Comparison of ENCODE assay signal across 1 cellular context in the genomic region with DNA sequence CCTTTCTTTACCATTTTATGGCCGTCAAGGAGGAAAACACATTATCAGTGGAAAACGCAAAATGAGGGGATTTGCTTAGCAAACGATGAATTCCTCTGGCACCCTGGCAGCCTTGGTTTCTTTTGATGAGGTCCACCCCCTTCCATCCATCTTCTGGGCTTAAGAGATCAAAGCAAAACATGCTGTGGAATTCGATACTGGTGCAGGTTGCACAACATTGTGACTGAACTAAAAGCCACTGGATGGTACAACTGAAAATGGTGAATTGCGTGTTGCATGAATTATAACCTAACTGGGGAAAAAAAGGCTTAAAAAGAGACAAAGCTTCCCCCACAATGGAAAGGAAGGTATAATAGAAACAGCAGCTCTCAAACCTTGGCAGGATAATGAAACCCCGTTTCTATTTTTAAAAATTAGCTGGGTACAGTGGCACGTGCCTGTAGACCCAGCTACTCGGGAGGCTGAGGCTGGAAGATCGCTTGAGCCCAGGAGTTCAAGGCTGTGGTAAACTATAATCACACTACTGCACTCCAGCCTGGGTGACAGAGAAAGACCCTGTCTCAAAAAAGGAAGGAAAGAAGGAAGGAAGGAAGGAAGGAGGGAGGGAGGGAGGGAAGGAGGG.
TF ChIP-seq lines count a peak whose summit lies in the region.

No MANE protein-coding gene starts in this region.

TF ChIP-seq in HepG2, 621 proteins besides CTCF, POLR2A, EP300 and RAD21 (continued from another document and continues in another):
- TF ChIP-seq NFKB2 (CRISPR knock-in tag; IDR thresholded peaks at IDR 0.05; ENCODE audit: borderline replicate concordance) (no peak), EZH2 (conservative IDR thresholded peaks at IDR 0.05; ENCODE audit: low read depth, low read length) (no peak), KAT8 (CRISPR knock-in tag; IDR thresholded peaks at IDR 0.05) (peak; percentile 57; the same call in 1 of the 2 replicates), HNF4A (CRISPR knock-in tag; IDR thresholded peaks at IDR 0.05) (peak; percentile 80), KLF16 (CRISPR knock-in tag; IDR thresholded peaks at IDR 0.05) (peak in 1 of 2 experiments; percentile 61; a peak in 1 of 4 replicates), ZNF274 (CRISPR knock-in tag; IDR thresholded peaks at IDR 0.05) (no peak), ZNF292 (CRISPR knock-in tag; IDR thresholded peaks at IDR 0.05; ENCODE audit: borderline replicate concordance, low read depth) (peak; percentile 34; the same call in 1 of the 2 replicates), FOXK1 (CRISPR knock-in tag; IDR thresholded peaks at IDR 0.05; ENCODE audit: borderline replicate concordance, low read depth) (peak; percentile 83), ZNF337 (CRISPR knock-in tag; IDR thresholded peaks at IDR 0.05; ENCODE audit: borderline replicate concordance, low read depth) (0 out of 2 replicates have a peak, but pooled peaks have one; percentile 58), TGIF2 (CRISPR knock-in tag; IDR thresholded peaks at IDR 0.05) (peak; percentile 75), KDM5A (IDR thresholded peaks at IDR 0.05; ENCODE audit: borderline replicate concordance, low read length) (peak; percentile 40; the same call in 1 of the 2 replicates), NFKBIZ (CRISPR knock-in tag; IDR thresholded peaks at IDR 0.05) (peak; percentile 37; the same call in 1 of the 2 replicates), LCORL (IDR thresholded peaks at IDR 0.05) (0 out of 2 replicates have a peak, but pooled peaks have one; percentile 29), LCORL (CRISPR knock-in tag; IDR thresholded peaks at IDR 0.05) (peak; percentile 92), NR2F6 (IDR thresholded peaks at IDR 0.05) (peak; percentile 50; the same call in 1 of the 2 replicates), NR2F6 (CRISPR knock-in tag; IDR thresholded peaks at IDR 0.05) (peak; percentile 61), ZMAT3 (CRISPR knock-in tag; conservative IDR thresholded peaks at IDR 0.05) (no peak), CAMTA2 (CRISPR knock-in tag; IDR thresholded peaks at IDR 0.05; ENCODE audit: borderline replicate concordance) (no peak), YY1 (IDR thresholded peaks at IDR 0.05; ENCODE audit: insufficient read depth, insufficient replicate concordance, low read depth, low read length) (peak; percentile 23), GATAD1 (CRISPR knock-in tag; IDR thresholded peaks at IDR 0.05) (peak; percentile 26; the same call in 1 of the 2 replicates), CCAR2 (optimal IDR thresholded peaks at IDR 0.05; ENCODE audit: low read depth, low read length) (peak; percentile 9), PHF20 (CRISPR knock-in tag; IDR thresholded peaks at IDR 0.05) (no peak), SIN3A (IDR thresholded peaks at IDR 0.05; ENCODE audit: borderline replicate concordance, low read depth, low read length) (no peak), MZF1 (CRISPR knock-in tag; IDR thresholded peaks at IDR 0.05; ENCODE audit: borderline replicate concordance) (no peak), ZNF350 (CRISPR knock-in tag; IDR thresholded peaks at IDR 0.05; ENCODE audit: borderline replicate concordance, low read depth) (no peak), CBFB (CRISPR knock-in tag; IDR thresholded peaks at IDR 0.05) (peak; percentile 57; the same call in 1 of the 2 replicates), SMC3 (IDR thresholded peaks at IDR 0.05; ENCODE audit: low read length) (peak; percentile 31; the same call in 1 of the 2 replicates), KDM1A (CRISPR knock-in tag; IDR thresholded peaks at IDR 0.05) (peak; percentile 93), RXRB (CRISPR knock-in tag; IDR thresholded peaks at IDR 0.05; ENCODE audit: borderline replicate concordance) (peak; percentile 84), TAF1 (CRISPR knock-in tag; IDR thresholded peaks at IDR 0.05) (peak; percentile 11; the same call in 1 of the 2 replicates), ZNF121 (CRISPR knock-in tag; IDR thresholded peaks at IDR 0.05) (no peak), RCOR2 (CRISPR knock-in tag; IDR thresholded peaks at IDR 0.05) (peak; percentile 79), ZNF501 (CRISPR knock-in tag; IDR thresholded peaks at IDR 0.05) (peak; percentile 60; the same call in 1 of the 2 replicates), MED8 (CRISPR knock-in tag; IDR thresholded peaks at IDR 0.05; ENCODE audit: insufficient replicate concordance) (no peak), ZZZ3 (CRISPR knock-in tag; IDR thresholded peaks at IDR 0.05; ENCODE audit: borderline replicate concordance) (no peak), MATR3 (CRISPR knock-in tag; IDR thresholded peaks at IDR 0.05) (no peak), TBX3 (IDR thresholded peaks at IDR 0.05; ENCODE audit: borderline replicate concordance) (peak; percentile 14; the same call in 1 of the 2 replicates), ZBTB7B (CRISPR knock-in tag; IDR thresholded peaks at IDR 0.05) (peak; percentile 54; the same call in 1 of the 2 replicates), ZMYM4 (CRISPR knock-in tag; IDR thresholded peaks at IDR 0.05) (peak; percentile 90)
- TF ChIP-seq, protein P1, sequence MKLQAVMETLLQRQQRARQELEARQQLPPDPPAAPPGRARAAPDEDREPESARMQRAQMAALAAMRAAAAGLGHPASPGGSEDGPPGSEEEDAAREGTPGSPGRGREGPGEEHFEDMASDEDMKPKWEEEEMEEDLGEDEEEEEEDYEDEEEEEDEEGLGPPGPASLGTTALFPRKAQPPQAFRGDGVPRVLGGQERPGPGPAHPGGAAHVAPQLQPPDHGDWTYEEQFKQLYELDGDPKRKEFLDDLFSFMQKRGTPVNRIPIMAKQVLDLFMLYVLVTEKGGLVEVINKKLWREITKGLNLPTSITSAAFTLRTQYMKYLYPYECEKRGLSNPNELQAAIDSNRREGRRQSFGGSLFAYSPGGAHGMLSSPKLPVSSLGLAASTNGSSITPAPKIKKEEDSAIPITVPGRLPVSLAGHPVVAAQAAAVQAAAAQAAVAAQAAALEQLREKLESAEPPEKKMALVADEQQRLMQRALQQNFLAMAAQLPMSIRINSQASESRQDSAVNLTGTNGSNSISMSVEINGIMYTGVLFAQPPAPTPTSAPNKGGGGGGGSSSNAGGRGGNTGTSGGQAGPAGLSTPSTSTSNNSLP (IDR thresholded peaks at IDR 0.05; ENCODE audit: low read depth, low read length), result peak; percentile 96
- TF ChIP-seq, protein P2, sequence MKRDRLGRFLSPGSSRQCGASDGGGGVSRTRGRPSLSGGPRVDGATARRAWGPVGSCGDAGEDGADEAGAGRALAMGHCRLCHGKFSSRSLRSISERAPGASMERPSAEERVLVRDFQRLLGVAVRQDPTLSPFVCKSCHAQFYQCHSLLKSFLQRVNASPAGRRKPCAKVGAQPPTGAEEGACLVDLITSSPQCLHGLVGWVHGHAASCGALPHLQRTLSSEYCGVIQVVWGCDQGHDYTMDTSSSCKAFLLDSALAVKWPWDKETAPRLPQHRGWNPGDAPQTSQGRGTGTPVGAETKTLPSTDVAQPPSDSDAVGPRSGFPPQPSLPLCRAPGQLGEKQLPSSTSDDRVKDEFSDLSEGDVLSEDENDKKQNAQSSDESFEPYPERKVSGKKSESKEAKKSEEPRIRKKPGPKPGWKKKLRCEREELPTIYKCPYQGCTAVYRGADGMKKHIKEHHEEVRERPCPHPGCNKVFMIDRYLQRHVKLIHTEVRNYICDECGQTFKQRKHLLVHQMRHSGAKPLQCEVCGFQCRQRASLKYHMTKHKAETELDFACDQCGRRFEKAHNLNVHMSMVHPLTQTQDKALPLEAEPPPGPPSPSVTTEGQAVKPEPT (CRISPR knock-in tag; IDR thresholded peaks at IDR 0.05; ENCODE audit: low read depth), result 0 out of 2 replicates have a peak, but pooled peaks have one; percentile 43
- TF ChIP-seq, protein P3, sequence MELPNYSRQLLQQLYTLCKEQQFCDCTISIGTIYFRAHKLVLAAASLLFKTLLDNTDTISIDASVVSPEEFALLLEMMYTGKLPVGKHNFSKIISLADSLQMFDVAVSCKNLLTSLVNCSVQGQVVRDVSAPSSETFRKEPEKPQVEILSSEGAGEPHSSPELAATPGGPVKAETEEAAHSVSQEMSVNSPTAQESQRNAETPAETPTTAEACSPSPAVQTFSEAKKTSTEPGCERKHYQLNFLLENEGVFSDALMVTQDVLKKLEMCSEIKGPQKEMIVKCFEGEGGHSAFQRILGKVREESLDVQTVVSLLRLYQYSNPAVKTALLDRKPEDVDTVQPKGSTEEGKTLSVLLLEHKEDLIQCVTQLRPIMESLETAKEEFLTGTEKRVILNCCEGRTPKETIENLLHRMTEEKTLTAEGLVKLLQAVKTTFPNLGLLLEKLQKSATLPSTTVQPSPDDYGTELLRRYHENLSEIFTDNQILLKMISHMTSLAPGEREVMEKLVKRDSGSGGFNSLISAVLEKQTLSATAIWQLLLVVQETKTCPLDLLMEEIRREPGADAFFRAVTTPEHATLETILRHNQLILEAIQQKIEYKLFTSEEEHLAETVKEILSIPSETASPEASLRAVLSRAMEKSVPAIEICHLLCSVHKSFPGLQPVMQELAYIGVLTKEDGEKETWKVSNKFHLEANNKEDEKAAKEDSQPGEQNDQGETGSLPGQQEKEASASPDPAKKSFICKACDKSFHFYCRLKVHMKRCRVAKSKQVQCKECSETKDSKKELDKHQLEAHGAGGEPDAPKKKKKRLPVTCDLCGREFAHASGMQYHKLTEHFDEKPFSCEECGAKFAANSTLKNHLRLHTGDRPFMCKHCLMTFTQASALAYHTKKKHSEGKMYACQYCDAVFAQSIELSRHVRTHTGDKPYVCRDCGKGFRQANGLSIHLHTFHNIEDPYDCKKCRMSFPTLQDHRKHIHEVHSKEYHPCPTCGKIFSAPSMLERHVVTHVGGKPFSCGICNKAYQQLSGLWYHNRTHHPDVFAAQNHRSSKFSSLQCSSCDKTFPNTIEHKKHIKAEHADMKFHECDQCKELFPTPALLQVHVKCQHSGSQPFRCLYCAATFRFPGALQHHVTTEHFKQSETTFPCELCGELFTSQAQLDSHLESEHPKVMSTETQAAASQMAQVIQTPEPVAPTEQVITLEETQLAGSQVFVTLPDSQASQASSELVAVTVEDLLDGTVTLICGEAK (IDR thresholded peaks at IDR 0.05), result no peak
- TF ChIP-seq, protein P3 (CRISPR knock-in tag; IDR thresholded peaks at IDR 0.05), result no peak; the same call in 1 of the 2 replicates
- TF ChIP-seq, protein P4, sequence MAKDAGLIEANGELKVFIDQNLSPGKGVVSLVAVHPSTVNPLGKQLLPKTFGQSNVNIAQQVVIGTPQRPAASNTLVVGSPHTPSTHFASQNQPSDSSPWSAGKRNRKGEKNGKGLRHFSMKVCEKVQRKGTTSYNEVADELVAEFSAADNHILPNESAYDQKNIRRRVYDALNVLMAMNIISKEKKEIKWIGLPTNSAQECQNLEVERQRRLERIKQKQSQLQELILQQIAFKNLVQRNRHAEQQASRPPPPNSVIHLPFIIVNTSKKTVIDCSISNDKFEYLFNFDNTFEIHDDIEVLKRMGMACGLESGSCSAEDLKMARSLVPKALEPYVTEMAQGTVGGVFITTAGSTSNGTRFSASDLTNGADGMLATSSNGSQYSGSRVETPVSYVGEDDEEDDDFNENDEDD (CRISPR knock-in tag; IDR thresholded peaks at IDR 0.05; ENCODE audit: borderline replicate concordance), result peak; percentile 12; the same call in 1 of the 2 replicates
- TF ChIP-seq, protein P5, sequence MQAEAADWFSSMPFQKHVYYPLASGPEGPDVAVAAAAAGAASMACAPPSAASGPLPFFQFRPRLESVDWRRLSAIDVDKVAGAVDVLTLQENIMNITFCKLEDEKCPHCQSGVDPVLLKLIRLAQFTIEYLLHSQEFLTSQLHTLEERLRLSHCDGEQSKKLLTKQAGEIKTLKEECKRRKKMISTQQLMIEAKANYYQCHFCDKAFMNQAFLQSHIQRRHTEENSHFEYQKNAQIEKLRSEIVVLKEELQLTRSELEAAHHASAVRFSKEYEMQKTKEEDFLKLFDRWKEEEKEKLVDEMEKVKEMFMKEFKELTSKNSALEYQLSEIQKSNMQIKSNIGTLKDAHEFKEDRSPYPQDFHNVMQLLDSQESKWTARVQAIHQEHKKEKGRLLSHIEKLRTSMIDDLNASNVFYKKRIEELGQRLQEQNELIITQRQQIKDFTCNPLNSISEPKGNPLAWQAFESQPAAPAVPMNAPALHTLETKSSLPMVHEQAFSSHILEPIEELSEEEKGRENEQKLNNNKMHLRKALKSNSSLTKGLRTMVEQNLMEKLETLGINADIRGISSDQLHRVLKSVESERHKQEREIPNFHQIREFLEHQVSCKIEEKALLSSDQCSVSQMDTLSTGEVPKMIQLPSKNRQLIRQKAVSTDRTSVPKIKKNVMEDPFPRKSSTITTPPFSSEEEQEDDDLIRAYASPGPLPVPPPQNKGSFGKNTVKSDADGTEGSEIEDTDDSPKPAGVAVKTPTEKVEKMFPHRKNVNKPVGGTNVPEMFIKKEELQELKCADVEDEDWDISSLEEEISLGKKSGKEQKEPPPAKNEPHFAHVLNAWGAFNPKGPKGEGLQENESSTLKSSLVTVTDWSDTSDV (CRISPR knock-in tag; IDR thresholded peaks at IDR 0.05), result no peak
